Comparison of ENCODE assay signal across 8 cellular contexts in the genomic region with DNA sequence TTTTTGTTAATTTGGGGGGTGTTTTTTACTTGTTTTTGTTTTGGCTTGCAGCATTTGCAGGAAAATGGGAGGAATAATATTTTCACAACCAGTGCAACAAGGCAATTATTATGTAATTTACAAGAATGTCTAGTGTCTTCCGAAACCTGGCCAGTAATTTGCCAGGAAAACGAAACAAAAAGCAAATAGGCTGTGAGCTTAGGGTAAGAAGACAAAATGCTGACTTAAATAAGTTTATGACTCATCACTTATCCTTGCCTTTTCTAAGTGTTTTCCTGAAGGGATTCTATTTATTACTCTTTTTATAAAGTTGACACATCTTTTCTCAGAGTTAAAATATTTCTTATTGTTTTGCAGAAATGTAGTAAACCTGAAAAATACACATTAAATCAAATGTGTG. TPM values are rescaled to one million over a fixed set of nuclear protein-coding genes. Genes with fewer than 3 reads are reported as not detected.
DNase-seq lines count a peak whose midpoint lies in the region; ATAC-seq and TF ChIP-seq lines count a peak whose summit lies in the region.

No MANE protein-coding gene starts in this region.

- no peak overlapping the region for H2BK15ac ChIP-seq in mesendoderm (replicated peaks; ENCODE audit: low read depth)

- POLR2A ChIA-PET in MCF 10A (lab: Yijun Ruan, JAX), result interaction anchor here (0.7 to 2.2 kb wide), 9 partner anchors 12 to 666 kb away, joined by 3 to 11 read pairs (median 4); a partner anchor contains a TSS

- CTCF ChIA-PET in MCF 10A (lab: Yijun Ruan, JAX), result interaction anchor here (0.6 to 1.4 kb wide), 4 partner anchors 10 to 884 kb away, joined by 3 to 5 read pairs (median 4); no protein-coding TSS in a partner anchor

- no peak overlapping the region for H3K27ac ChIP-seq in mesendoderm (ENCODE audit: low read depth, low read length)

- H2AK5ac ChIP-seq in mesendoderm (ENCODE audit: low read length), result no peak overlapping the region

- H3K27me3 Mint-ChIP-seq in MCF 10A (ENCODE audit: insufficient read depth, unreplicated experiment), result no peaks in the 10 kb centered on the region

- H3K27ac Mint-ChIP-seq in MCF 10A (ENCODE audit: low read depth, unreplicated experiment), result peak overlapping the region; percentile 37

- H3K36me3 ChIP-seq in mesendoderm (ENCODE audit: control insufficient read depth, insufficient read depth, low read length), result no peaks in the 10 kb centered on the region

- no peaks in the 10 kb centered on the region for H3K79me2 ChIP-seq in mesendoderm (ENCODE audit: control insufficient read depth, insufficient read depth, low read length)

- no peak overlapping the region for H3K18ac ChIP-seq in mesendoderm (ENCODE audit: low read length)

- BruUV-seq in MCF 10A (replicated peaks; lab: Mats Ljungman, UMichigan), result no TSS peak

- peak; percentile 4 for DNase-seq in G401 (ENCODE audit: low spot score)
- peak; percentile 21 for DNase-seq in HPDE6-E6E7 (ENCODE audit: extremely low spot score)
- DNase-seq in MCF 10A (ENCODE audit: unreplicated experiment), result peak; percentile 90
- peak; percentile 34 for DNase-seq in mesendoderm
- no peak for DNase-seq in DMS114 treated with DMSO at 0.1 percent for 48 hours (lab: John Stamatoyannopoulos, UW; ENCODE audit: unreplicated experiment)
- DNase-seq in NCI-H526 (lab: John Stamatoyannopoulos, UW), result no peak
- no peak for DNase-seq in pons (ENCODE audit: low spot score)

- H3K4me1 Mint-ChIP-seq in MCF 10A (ENCODE audit: insufficient read depth, unreplicated experiment), result no peaks in the 10 kb centered on the region

- in situ Hi-C loops in G401 (cut with HindIII; ENCODE audit: low sequenced_read_pairs), result no loop called here

- H3K23ac ChIP-seq in mesendoderm (ENCODE audit: low read length), result no peak overlapping the region

- H3K4me3 ChIP-seq in mesendoderm (ENCODE audit: low read length), result no peak overlapping the region

- H3K4ac ChIP-seq in mesendoderm (ENCODE audit: low read depth, low read length), result no peak overlapping the region

- intact Hi-C loops in MCF 10A (cut with micrococcal nuclease), result loop anchor here (5.0 kb wide), 2 partner anchors 94 to 201 kb away; a partner anchor contains a TSS

- no peak overlapping the region for H4K5ac ChIP-seq in mesendoderm (ENCODE audit: low read length)

- H2BK5ac ChIP-seq in mesendoderm (ENCODE audit: low read length), result no peak overlapping the region

- H3K79me1 ChIP-seq in mesendoderm (ENCODE audit: low read length), result peaks cover 2% of the 10 kb centered on the region

- H3K56ac ChIP-seq in mesendoderm (ENCODE audit: low read length), result no peak overlapping the region

- no peak overlapping the region for H3K4me2 ChIP-seq in mesendoderm (ENCODE audit: low read length)

- no peak overlapping the region for H2BK120ac ChIP-seq in mesendoderm (ENCODE audit: low read depth, low read length)

- no CpG with 5 or more reads among the region's 2 CpGs for WGBS in mesendoderm (ENCODE audit: extremely low coverage, insufficient coverage, low lambda C conversion rate)

- H3K9me3 Mint-ChIP-seq in MCF 10A (ENCODE audit: unreplicated experiment), result peaks cover 22% of the 10 kb centered on the region

- H3K4me1 ChIP-seq in mesendoderm (ENCODE audit: control insufficient read depth, low read depth, low read length), result no peaks in the 10 kb centered on the region

- H3K9ac ChIP-seq in mesendoderm (ENCODE audit: low read length), result no peak overlapping the region

- TF ChIP-seq CTCF in MCF 10A (IDR thresholded peaks at IDR 0.05; ENCODE audit: unreplicated experiment), result no peak

- H3K27me3 ChIP-seq in mesendoderm (ENCODE audit: insufficient read depth, low read length, poor library complexity), result no peaks in the 10 kb centered on the region

- ATAC-seq in GM19455 (IDR thresholded peaks at IDR 0.05; ENCODE audit: unreplicated experiment), result no peak

- no peak overlapping the region for H4K8ac ChIP-seq in mesendoderm (ENCODE audit: low read depth, low read length)

- H3K4me3 Mint-ChIP-seq in MCF 10A (ENCODE audit: unreplicated experiment), result peak overlapping the region; percentile 77

- no peaks in the 10 kb centered on the region for H3K36me3 Mint-ChIP-seq in MCF 10A (ENCODE audit: insufficient read depth, unreplicated experiment)

RNA-seq across cellular contexts. Expression of a gene that starts 49.8 kb away (rescaled TPM):
- 0.62 and 0.92 TPM in 2 replicates for total RNA-seq in G401 (2014; rRNA removed; shearing (Covaris generic))
- total RNA-seq in MCF 10A (2022), result 1.2 and 1.5 TPM in 2 replicates
- 1.9 TPM for polyA plus RNA-seq in mesendoderm (2013, experiment 1 of 2)
- 2.1 TPM for polyA plus RNA-seq in mesendoderm (2013, experiment 2 of 2)

Comparison
In these comparisons a context has a peak if more than half of its experiments do, and no peak if none do; other contexts are left out.
1. DNase-seq: peak in G401 (single experiment), HPDE6-E6E7 (single experiment), MCF 10A (single experiment) and mesendoderm (single experiment); none in DMS114 treated with DMSO at 0.1 percent for 48 hours (single experiment), NCI-H526 (0 of 2) and pons (single experiment).